13 cellular contexts compared by ENCODE assay signal in the genomic region with DNA sequence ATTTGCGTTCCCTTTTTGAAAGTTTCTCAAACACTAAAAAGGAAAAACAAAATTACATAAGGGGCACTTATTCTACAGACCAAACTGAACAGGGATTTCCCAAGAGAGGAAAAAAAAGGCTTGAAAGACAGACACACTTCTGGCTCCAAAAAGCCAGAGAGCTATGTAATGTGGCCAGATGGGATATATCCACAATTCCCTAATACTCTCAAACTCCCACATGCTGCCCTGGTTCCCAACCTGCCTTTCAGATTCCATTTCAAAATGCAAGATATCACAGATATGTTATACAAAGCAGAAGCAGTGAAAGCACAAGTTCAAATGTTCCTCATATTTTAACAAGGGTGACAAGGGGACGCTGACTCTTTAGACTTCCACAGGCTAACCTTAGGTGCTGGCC. TPM values are rescaled to one million over a fixed set of nuclear protein-coding genes. Genes with fewer than 3 reads are reported as not detected.
DNase-seq lines count a peak whose midpoint lies in the region; ATAC-seq and TF ChIP-seq lines count a peak whose summit lies in the region.
"Had no signal": no experiment of that assay in that cellular context is flagged by ENCODE, and none has a peak within 500 bp of the region (broad histone marks: within the 10 kb centered on the region; RNA-seq: fewer than 3 reads in every experiment).

No MANE protein-coding gene starts in this region.

- 22 to 50% methylated on average over 2 of the region's 2 CpGs for WGBS in upper lobe of left lung, 2 donors

- no peak overlapping the region for H2AFZ ChIP-seq in MM.1S (ENCODE audit: low read length)

- no peaks in the 10 kb centered on the region for H4K20me1 ChIP-seq in MM.1S (ENCODE audit: insufficient read depth, low read length)

- ATAC-seq in natural killer cell treated with Interleukin-12 subunit alpha and Interleukin-12 subunit beta and Interleukin-15 and Interleukin-18, amount 100 ng/mL, for 72 hours, result no peak
- ATAC-seq in upper lobe of left lung (ENCODE audit: low FRiP score in 2 of 2) (no peak), HG03095 (IDR thresholded peaks at IDR 0.05; ENCODE audit: unreplicated experiment) (no peak), GM21367 (IDR thresholded peaks at IDR 0.05; ENCODE audit: unreplicated experiment) (no peak)
- ATAC-seq: mucosa of descending colon had no signal

- H3K27me3 Mint-ChIP-seq in activated naive CD8-positive, alpha-beta T cell, result peaks cover 20% of the 10 kb centered on the region
- peaks cover 68% of the 10 kb centered on the region for H3K27me3 Mint-ChIP-seq in activated naive CD8-positive, alpha-beta T cell treated with anti-CD3 and anti-CD28 coated beads for 36 hours
- H3K27me3 Mint-ChIP-seq in natural killer cell treated with Interleukin-12 subunit alpha and Interleukin-12 subunit beta and Interleukin-15 and Interleukin-18, amount 100 ng/mL, for 72 hours, result peaks cover 0 to 3% of the 10 kb centered on the region in 2 donors

- peaks cover 14% of the 10 kb centered on the region for H3K4me1 Mint-ChIP-seq in activated naive CD8-positive, alpha-beta T cell (ENCODE audit: low read depth)
- H3K4me1 Mint-ChIP-seq in activated naive CD8-positive, alpha-beta T cell treated with anti-CD3 and anti-CD28 coated beads for 36 hours, result peaks cover 4% of the 10 kb centered on the region
- peaks cover 7 to 16% of the 10 kb centered on the region in 2 donors for H3K4me1 Mint-ChIP-seq in natural killer cell treated with Interleukin-12 subunit alpha and Interleukin-12 subunit beta and Interleukin-15 and Interleukin-18, amount 100 ng/mL, for 72 hours (ENCODE audit: low read depth in 2 of 2)

- H3K4me3 ChIP-seq in epithelial cell of proximal tubule (ENCODE audit: low read depth, low read length), result peak overlapping the region; percentile 66
- H3K4me3 ChIP-seq in upper lobe of left lung, result peak overlapping the region in 3 of 4 donors; percentile 51 to 71 (median 66)
- no peak overlapping the region for H3K4me3 ChIP-seq in MM.1S (ENCODE audit: low read length)
- H3K4me3 ChIP-seq: MG63, mucosa of descending colon had no signal

- no peaks in the 10 kb centered on the region for H3K9me2 ChIP-seq in MM.1S (replicated peaks; ENCODE audit: insufficient read depth, low read length)

- peak overlapping the region in 3 of 4 donors; percentile 13 to 78 (median 71) for H3K27ac ChIP-seq in upper lobe of left lung
- no peak overlapping the region for H3K27ac ChIP-seq in MM.1S (ENCODE audit: low read length)
- H3K27ac ChIP-seq: testis had no signal

- H3K4me2 ChIP-seq in MM.1S (ENCODE audit: low read depth, low read length), result no peak overlapping the region

- H3K36me3 ChIP-seq in upper lobe of left lung (no peaks in the 10 kb centered on the region), MM.1S (replicated peaks; ENCODE audit: insufficient read depth, low read length) (no peaks in the 10 kb centered on the region)
- H3K36me3 ChIP-seq: adrenal gland, MG63 had no signal

- no peak overlapping the region for H3K9ac ChIP-seq in MM.1S (ENCODE audit: low read length)

- TF ChIP-seq CTCF in epithelial cell of proximal tubule (conservative IDR thresholded peaks at IDR 0.05; ENCODE audit: low read depth, low read length) (no peak), upper lobe of left lung (IDR thresholded peaks at IDR 0.05) (no peak), MM.1S (IDR thresholded peaks at IDR 0.05; ENCODE audit: low read length) (no peak)

- no peak for DNase-seq in activated naive CD8-positive, alpha-beta T cell treated with anti-CD3 and anti-CD28 coated beads for 36 hours
- DNase-seq in epithelial cell of proximal tubule (ENCODE audit: low read depth), result no peak
- DNase-seq in natural killer cell treated with Interleukin-12 subunit alpha and Interleukin-12 subunit beta and Interleukin-15 and Interleukin-18, amount 100 ng/mL, for 72 hours (ENCODE audit: low spot score), result no peak
- no peak for DNase-seq in upper lobe of left lung
- no peak for DNase-seq in MM.1S
- DNase-seq: activated CD8-positive, alpha-beta memory T cell treated with anti-CD3 and anti-CD28 coated beads, Interleukin-2, amount 50 U/mL, for 48 hours; adrenal gland; MG63; mucosa of descending colon; testis had no signal

- H3K27me3 ChIP-seq in upper lobe of left lung (no peaks in the 10 kb centered on the region), MM.1S (replicated peaks; ENCODE audit: insufficient read depth, low read length) (no peaks in the 10 kb centered on the region)
- H3K27me3 ChIP-seq: MG63, testis had no signal

- peak in 1 of 4 donors; percentile 36 for TF ChIP-seq POLR2A in upper lobe of left lung (IDR thresholded peaks at IDR 0.05)

- no peaks in the 10 kb centered on the region for H3K36me3 Mint-ChIP-seq in activated naive CD8-positive, alpha-beta T cell
- no peaks in the 10 kb centered on the region for H3K36me3 Mint-ChIP-seq in activated naive CD8-positive, alpha-beta T cell treated with anti-CD3 and anti-CD28 coated beads for 36 hours
- no peaks in the 10 kb centered on the region for H3K36me3 Mint-ChIP-seq in natural killer cell treated with Interleukin-12 subunit alpha and Interleukin-12 subunit beta and Interleukin-15 and Interleukin-18, amount 100 ng/mL, for 72 hours

- H3K9me3 ChIP-seq in upper lobe of left lung (no peaks in the 10 kb centered on the region), MM.1S (replicated peaks; ENCODE audit: insufficient read depth, low read length) (no peaks in the 10 kb centered on the region)
- H3K9me3 ChIP-seq: adrenal gland, MG63, mucosa of descending colon, testis had no signal

- no peaks in the 10 kb centered on the region for H3K9me3 Mint-ChIP-seq in activated naive CD8-positive, alpha-beta T cell (ENCODE audit: low read depth)
- H3K9me3 Mint-ChIP-seq in activated naive CD8-positive, alpha-beta T cell treated with anti-CD3 and anti-CD28 coated beads for 36 hours, result no peaks in the 10 kb centered on the region
- H3K9me3 Mint-ChIP-seq in natural killer cell treated with Interleukin-12 subunit alpha and Interleukin-12 subunit beta and Interleukin-15 and Interleukin-18, amount 100 ng/mL, for 72 hours, result no peaks in the 10 kb centered on the region

- H3F3A ChIP-seq in MM.1S (ENCODE audit: insufficient read depth, low read length), result no peaks in the 10 kb centered on the region

- no peak overlapping the region for H3K27ac Mint-ChIP-seq in activated naive CD8-positive, alpha-beta T cell
- no peak overlapping the region for H3K27ac Mint-ChIP-seq in activated naive CD8-positive, alpha-beta T cell treated with anti-CD3 and anti-CD28 coated beads for 36 hours
- H3K27ac Mint-ChIP-seq in natural killer cell treated with Interleukin-12 subunit alpha and Interleukin-12 subunit beta and Interleukin-15 and Interleukin-18, amount 100 ng/mL, for 72 hours, result no peak overlapping the region

- TF ChIP-seq EP300 in upper lobe of left lung (IDR thresholded peaks at IDR 0.05), result no peak

- H3K79me2 ChIP-seq in MM.1S (ENCODE audit: low read length), result no peaks in the 10 kb centered on the region

- peak overlapping the region; percentile 40 for H3K4me3 Mint-ChIP-seq in activated naive CD8-positive, alpha-beta T cell
- no peak overlapping the region for H3K4me3 Mint-ChIP-seq in activated naive CD8-positive, alpha-beta T cell treated with anti-CD3 and anti-CD28 coated beads for 36 hours
- peak overlapping the region; percentile 85 for H3K4me3 Mint-ChIP-seq in natural killer cell treated with Interleukin-12 subunit alpha and Interleukin-12 subunit beta and Interleukin-15 and Interleukin-18, amount 100 ng/mL, for 72 hours

- H3K4me1 ChIP-seq in upper lobe of left lung (peaks cover 23 to 43% (median 26%) of the 10 kb centered on the region in 4 donors), MM.1S (ENCODE audit: low read length) (no peaks in the 10 kb centered on the region)
- H3K4me1 ChIP-seq: testis had no signal

RNA-seq across cellular contexts. Expression of a gene that starts 1.5 kb away (rescaled TPM):
- total RNA-seq in activated naive CD8-positive, alpha-beta T cell treated with anti-CD3 and anti-CD28 coated beads for 36 hours, result 1 to 10 TPM; 6.1 to 7.1 TPM
- total RNA-seq in epithelial cell of proximal tubule, result 8.5 and 21.7 TPM in 2 replicates
- total RNA-seq in natural killer cell treated with Interleukin-12 subunit alpha and Interleukin-12 subunit beta and Interleukin-15 and Interleukin-18, amount 100 ng/mL, for 72 hours, result 10 to 100 TPM; 27.1 to 38.3 TPM
- total RNA-seq in upper lobe of left lung, result 100 to 1,000 TPM in 2 of 6 donors, 10 to 100 TPM in 4; 48.0 to 136 (median 62.8) TPM
